Comparison of ENCODE assay signal across 30 cellular contexts in genomic region chr13:107822006-107822405, GRCh38.
"Had no signal": no experiment of that assay in that cellular context is flagged by ENCODE, and none has a peak within 500 bp of the region (broad histone marks: within the 10 kb centered on the region; RNA-seq: fewer than 3 reads in every experiment).

No MANE protein-coding gene starts in this region.

- H3K4me1 ChIP-seq: lower lobe of right lung, parathyroid adenoma, psoas muscle, right atrium auricular region, right lobe of liver, tibial nerve, upper lobe of left lung, vagina had no signal

- DNase-seq: head of caudate nucleus; hypothalamus; immature natural killer cell; left cardiac atrium; left ventricle myocardium superior; lower lobe of right lung; mammary epithelial cell; midbrain; mucosa of descending colon; naive thymus-derived CD4-positive, alpha-beta T cell; nucleus accumbens; psoas muscle; right lobe of liver; stimulated activated CD4-positive, alpha-beta T cell treated with anti-CD3 and anti-CD28 coated beads, Interleukin-1b, Interleukin-23, amount 100 ng/mL, for 48 hours; stimulated activated CD4-positive, alpha-beta T cell treated with anti-CD3 and anti-CD28 coated beads, Interleukin-2, amount 100 ng/mL, for 48 hours; stimulated activated CD4-positive, alpha-beta T cell treated with anti-CD3 and anti-CD28 coated beads, Interleukin-4, amount 100 ng/mL, for 4 hours; stimulated activated CD8-positive, alpha-beta memory T cell treated with anti-CD3 and anti-CD28 coated beads, Interleukin-4, amount 100 ng/mL, for 48 hours; stimulated activated naive CD4-positive, alpha-beta T cell treated with Interleukin-2 at 50 U/mL for 16 hours; stimulated activated naive CD8-positive, alpha-beta T cell treated with anti-CD3 and anti-CD28 coated beads, Interleukin-15, amount 100 ng/mL, for 72 hours; substantia nigra; upper lobe of left lung had no signal

- H3K27ac Mint-ChIP-seq: immature natural killer cell; naive thymus-derived CD4-positive, alpha-beta T cell; natural killer cell treated with Interleukin-12 subunit alpha and Interleukin-12 subunit beta and Interleukin-15 and Interleukin-18, amount 100 ng/mL, for 72 hours; stimulated activated memory B cell treated with anti-CD40 and anti-IgM and Interleukin-4, amounts not matched to agents 10 μg/mL and 1 μg/mL and 100 μg/mL, for 72 hours; stimulated activated naive CD8-positive, alpha-beta T cell treated with anti-CD3 and anti-CD28 coated beads, Interleukin-15, amount 100 ng/mL, for 72 hours had no signal

- H3K4me2 ChIP-seq: smooth muscle cell had no signal

- H3K9ac ChIP-seq: parathyroid adenoma had no signal

- H3K9me3 ChIP-seq: lower lobe of right lung, mucosa of descending colon, psoas muscle, right atrium auricular region, right lobe of liver, tibial nerve, upper lobe of left lung, vagina had no signal

- H2AFZ ChIP-seq: parathyroid adenoma had no signal

- H3K79me2 ChIP-seq: parathyroid adenoma had no signal

- FAIRE-seq: keratinocyte had no signal

- H3K4me1 Mint-ChIP-seq: immature natural killer cell; naive thymus-derived CD4-positive, alpha-beta T cell; stimulated activated memory B cell treated with anti-CD40 and anti-IgM and Interleukin-4, amounts not matched to agents 10 μg/mL and 1 μg/mL and 100 μg/mL, for 72 hours; stimulated activated naive CD8-positive, alpha-beta T cell treated with anti-CD3 and anti-CD28 coated beads, Interleukin-15, amount 100 ng/mL, for 72 hours had no signal

- ATAC-seq: left cardiac atrium; left lobe of liver; left ventricle myocardium superior; lower lobe of right lung; mucosa of descending colon; naive thymus-derived CD4-positive, alpha-beta T cell; natural killer cell treated with Interleukin-12 subunit alpha and Interleukin-12 subunit beta and Interleukin-15 and Interleukin-18, amount 100 ng/mL, for 72 hours; psoas muscle; right lobe of liver; stimulated activated memory B cell treated with anti-CD40 and anti-IgM and Interleukin-4, amounts not matched to agents 10 μg/mL and 1 μg/mL and 100 μg/mL, for 72 hours; stimulated activated naive CD8-positive, alpha-beta T cell treated with anti-CD3 and anti-CD28 coated beads, Interleukin-15, amount 100 ng/mL, for 72 hours had no signal

- H3K4me3 ChIP-seq: lower lobe of right lung, mucosa of descending colon, psoas muscle, right atrium auricular region, right lobe of liver, smooth muscle cell, tibial nerve, upper lobe of left lung, vagina had no signal

- H3K27me3 Mint-ChIP-seq: naive thymus-derived CD4-positive, alpha-beta T cell; natural killer cell treated with Interleukin-12 subunit alpha and Interleukin-12 subunit beta and Interleukin-15 and Interleukin-18, amount 100 ng/mL, for 72 hours; stimulated activated memory B cell treated with anti-CD40 and anti-IgM and Interleukin-4, amounts not matched to agents 10 μg/mL and 1 μg/mL and 100 μg/mL, for 72 hours; stimulated activated naive CD8-positive, alpha-beta T cell treated with anti-CD3 and anti-CD28 coated beads, Interleukin-15, amount 100 ng/mL, for 72 hours had no signal

- H3K36me3 Mint-ChIP-seq: immature natural killer cell; naive thymus-derived CD4-positive, alpha-beta T cell; stimulated activated memory B cell treated with anti-CD40 and anti-IgM and Interleukin-4, amounts not matched to agents 10 μg/mL and 1 μg/mL and 100 μg/mL, for 72 hours had no signal

- H3K9me3 Mint-ChIP-seq: stimulated activated naive CD8-positive, alpha-beta T cell treated with anti-CD3 and anti-CD28 coated beads, Interleukin-15, amount 100 ng/mL, for 72 hours had no signal

- H3K27me3 ChIP-seq: right atrium auricular region, right lobe of liver, tibial nerve, upper lobe of left lung, vagina had no signal

- H3K4me3 Mint-ChIP-seq: immature natural killer cell; naive thymus-derived CD4-positive, alpha-beta T cell; natural killer cell treated with Interleukin-12 subunit alpha and Interleukin-12 subunit beta and Interleukin-15 and Interleukin-18, amount 100 ng/mL, for 72 hours; stimulated activated memory B cell treated with anti-CD40 and anti-IgM and Interleukin-4, amounts not matched to agents 10 μg/mL and 1 μg/mL and 100 μg/mL, for 72 hours; stimulated activated naive CD8-positive, alpha-beta T cell treated with anti-CD3 and anti-CD28 coated beads, Interleukin-15, amount 100 ng/mL, for 72 hours had no signal

- H3K27ac ChIP-seq: lower lobe of right lung, parathyroid adenoma, psoas muscle, right atrium auricular region, right lobe of liver, tibial nerve, upper lobe of left lung, vagina had no signal

- H3K36me3 ChIP-seq: lower lobe of right lung, right atrium auricular region, right lobe of liver, tibial nerve, upper lobe of left lung, vagina had no signal
